8 cellular contexts compared by ENCODE assay signal in the genomic region with DNA sequence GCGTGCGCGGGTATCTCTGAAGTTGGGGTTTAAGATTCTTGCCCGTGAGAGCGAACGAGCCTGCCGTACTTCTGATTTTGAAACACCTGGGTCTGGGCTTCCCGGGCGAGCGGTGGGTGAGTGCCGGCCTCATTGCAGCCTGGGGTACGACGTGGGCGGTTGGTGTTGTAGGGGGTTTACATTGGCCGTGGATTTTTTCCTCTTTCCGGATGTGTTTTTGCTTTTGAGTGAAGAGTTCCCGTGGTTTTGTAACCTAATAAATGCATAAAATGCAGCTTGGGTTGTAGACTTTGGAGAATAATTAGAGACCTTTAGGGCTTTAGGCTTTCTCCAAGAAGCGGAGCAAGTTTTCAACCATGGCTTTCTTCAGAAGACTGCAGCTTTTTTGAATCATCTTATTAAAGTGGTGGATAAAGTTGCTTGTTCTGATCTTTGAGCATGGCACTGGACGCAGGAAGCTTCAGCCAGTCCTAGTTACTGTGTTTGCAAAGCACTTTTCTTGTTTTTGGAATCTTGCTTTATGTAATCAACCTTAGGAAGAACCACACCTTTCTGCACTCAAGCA. TPM values are rescaled to one million over a fixed set of nuclear protein-coding genes. Genes with fewer than 3 reads are reported as not detected.
DNase-seq lines count a peak whose midpoint lies in the region; ATAC-seq and TF ChIP-seq lines count a peak whose summit lies in the region.

No MANE protein-coding gene starts in this region.

- no peaks in the 10 kb centered on the region for H3K36me3 ChIP-seq in KMS-11 (ENCODE audit: insufficient read depth)

- DNase-seq in DMS114 treated with DMSO at 0.1 percent for 48 hours (lab: John Stamatoyannopoulos, UW; ENCODE audit: unreplicated experiment), result peak; percentile 42
- no peak for DNase-seq in natural killer cell treated with Interleukin-12 subunit alpha and Interleukin-12 subunit beta and Interleukin-15 and Interleukin-18, amount 100 ng/mL, for 72 hours (ENCODE audit: low spot score)
- no peak for DNase-seq in stimulated activated naive CD4-positive, alpha-beta T cell (lab: John Stamatoyannopoulos, UW)
- DNase-seq in NCI-H1105 (lab: John Stamatoyannopoulos, UW), result no peak
- DNase-seq in mesenteric fat pad (ENCODE audit: low spot score), result no peak

- no peaks in the 10 kb centered on the region for H3K27me3 ChIP-seq in KMS-11 (ENCODE audit: insufficient read depth, low read depth)

- peak overlapping the region; percentile 98 for H3K9ac ChIP-seq in KMS-11

- peak overlapping the region; percentile 91 for H3K4me3 Mint-ChIP-seq in dendritic cell treated with granulocyte-macrophage colony-stimulating factor and Interleukin-4, amounts not matched to agents 40 ng/mL and 50 ng/mL, for 4 days
- peak overlapping the region; percentile 98 for H3K4me3 Mint-ChIP-seq in natural killer cell treated with Interleukin-12 subunit alpha and Interleukin-12 subunit beta and Interleukin-15 and Interleukin-18, amount 100 ng/mL, for 72 hours

- TF ChIP-seq CTCF in KMS-11 (conservative IDR thresholded peaks at IDR 0.05; ENCODE audit: low read depth, low read length), result no peak

- H3K36me3 Mint-ChIP-seq in dendritic cell treated with granulocyte-macrophage colony-stimulating factor and Interleukin-4, amounts not matched to agents 40 ng/mL and 50 ng/mL, for 4 days (ENCODE audit: low read depth), result peaks cover 19% of the 10 kb centered on the region
- H3K36me3 Mint-ChIP-seq in natural killer cell treated with Interleukin-12 subunit alpha and Interleukin-12 subunit beta and Interleukin-15 and Interleukin-18, amount 100 ng/mL, for 72 hours, result peaks cover 5% of the 10 kb centered on the region

- ATAC-seq in natural killer cell treated with Interleukin-12 subunit alpha and Interleukin-12 subunit beta and Interleukin-15 and Interleukin-18, amount 100 ng/mL, for 72 hours, result no peak
- no peak for ATAC-seq in GM18870 (IDR thresholded peaks at IDR 0.05; ENCODE audit: unreplicated experiment)

- H3K4me1 Mint-ChIP-seq in dendritic cell treated with granulocyte-macrophage colony-stimulating factor and Interleukin-4, amounts not matched to agents 40 ng/mL and 50 ng/mL, for 4 days (ENCODE audit: low read depth), result peaks cover 13% of the 10 kb centered on the region
- H3K4me1 Mint-ChIP-seq in natural killer cell treated with Interleukin-12 subunit alpha and Interleukin-12 subunit beta and Interleukin-15 and Interleukin-18, amount 100 ng/mL, for 72 hours (ENCODE audit: low read depth in 2 of 2), result peaks cover 20 to 32% of the 10 kb centered on the region in 2 donors

- H3K4me1 ChIP-seq in KMS-11 (ENCODE audit: low read depth, poor library complexity, severe bottlenecking), result peaks cover 18% of the 10 kb centered on the region

- H3K4me2 ChIP-seq in KMS-11, result peak overlapping the region; percentile 79

- peaks cover 71% of the 10 kb centered on the region for H3K79me2 ChIP-seq in KMS-11 (ENCODE audit: insufficient read depth, low read depth)

- no peaks in the 10 kb centered on the region for H3K27me3 Mint-ChIP-seq in dendritic cell treated with granulocyte-macrophage colony-stimulating factor and Interleukin-4, amounts not matched to agents 40 ng/mL and 50 ng/mL, for 4 days
- no peaks in the 10 kb centered on the region for H3K27me3 Mint-ChIP-seq in natural killer cell treated with Interleukin-12 subunit alpha and Interleukin-12 subunit beta and Interleukin-15 and Interleukin-18, amount 100 ng/mL, for 72 hours

- H3K27ac Mint-ChIP-seq in dendritic cell treated with granulocyte-macrophage colony-stimulating factor and Interleukin-4, amounts not matched to agents 40 ng/mL and 50 ng/mL, for 4 days, result peak overlapping the region; percentile 97
- peak overlapping the region; percentile 97 to 99 for H3K27ac Mint-ChIP-seq in natural killer cell treated with Interleukin-12 subunit alpha and Interleukin-12 subunit beta and Interleukin-15 and Interleukin-18, amount 100 ng/mL, for 72 hours

- no peaks in the 10 kb centered on the region for H3K9me3 Mint-ChIP-seq in dendritic cell treated with granulocyte-macrophage colony-stimulating factor and Interleukin-4, amounts not matched to agents 40 ng/mL and 50 ng/mL, for 4 days
- no peaks in the 10 kb centered on the region for H3K9me3 Mint-ChIP-seq in natural killer cell treated with Interleukin-12 subunit alpha and Interleukin-12 subunit beta and Interleukin-15 and Interleukin-18, amount 100 ng/mL, for 72 hours

- no peaks in the 10 kb centered on the region for H4K20me1 ChIP-seq in KMS-11 (ENCODE audit: insufficient read depth)

- intact Hi-C loops in dendritic cell treated with granulocyte-macrophage colony-stimulating factor and Interleukin-4, amounts not matched to agents 40 ng/mL and 50 ng/mL, for 4 days (cut with micrococcal nuclease), result no loop called here

- H3K27ac ChIP-seq in KMS-11, result peak overlapping the region; percentile 93

- no peak overlapping the region for H3K4me3 ChIP-seq in KMS-11 (IDR thresholded peaks at IDR 0.05; ENCODE audit: insufficient read depth, low read depth, low read length)

- peak overlapping the region; percentile 73 for H2AFZ ChIP-seq in KMS-11 (ENCODE audit: low read depth)

RNA-seq across cellular contexts. Expression of a gene that starts 0.3 kb away (rescaled TPM):
- 10 to 100 TPM; 20.4 to 41.7 TPM for total RNA-seq in natural killer cell treated with Interleukin-12 subunit alpha and Interleukin-12 subunit beta and Interleukin-15 and Interleukin-18, amount 100 ng/mL, for 72 hours
- total RNA-seq in mesenteric fat pad, result 13.3 TPM

RNA-seq across cellular contexts. Expression of a gene that starts 0.9 kb away (rescaled TPM):
- 10 to 100 TPM; 27.7 to 43.0 TPM for total RNA-seq in natural killer cell treated with Interleukin-12 subunit alpha and Interleukin-12 subunit beta and Interleukin-15 and Interleukin-18, amount 100 ng/mL, for 72 hours
- 30.6 TPM for total RNA-seq in mesenteric fat pad
